31 cellular contexts compared by ENCODE assay signal in the genomic region with DNA sequence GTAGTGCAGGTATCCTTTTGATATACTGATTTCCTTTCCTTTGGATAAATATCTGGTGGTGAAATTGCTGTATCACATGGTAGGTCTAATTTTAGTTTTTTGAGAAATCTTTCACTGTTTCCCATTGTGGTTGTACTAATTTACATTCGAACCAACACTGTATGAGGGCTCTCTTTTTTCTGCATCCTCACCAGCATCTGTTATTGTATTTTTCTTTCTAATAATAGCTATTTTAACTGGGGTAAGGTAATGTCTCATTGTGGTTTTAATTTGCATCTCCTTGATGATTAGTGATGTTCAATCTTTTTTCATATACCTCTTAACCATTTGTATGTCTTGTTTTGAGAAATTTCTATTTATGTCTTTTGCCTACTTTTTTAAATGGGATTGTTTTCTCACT.
DNase-seq lines count a peak whose midpoint lies in the region; ATAC-seq, FAIRE-seq and TF ChIP-seq lines count a peak whose summit lies in the region.
"Had no signal": no experiment of that assay in that cellular context is flagged by ENCODE, and none has a peak within 500 bp of the region (broad histone marks: within the 10 kb centered on the region; RNA-seq: fewer than 3 reads in every experiment).

No MANE protein-coding gene starts in this region.

- TF ChIP-seq RAD21 in GM12878 (IDR thresholded peaks at IDR 0.05; ENCODE audit: insufficient read depth, low read depth, low read length) = no peak

- H3K4me1 Mint-ChIP-seq in activated T-helper 17 cell treated with anti-CD3 and anti-CD28 coated beads, Interleukin-2, amount 50 U/mL, for 72 hours = no peaks in the 10 kb centered on the region
- no peaks in the 10 kb centered on the region for H3K4me1 Mint-ChIP-seq in natural killer cell
- H3K4me1 Mint-ChIP-seq: activated CD4-positive, alpha-beta T cell treated with anti-CD3 and anti-CD28 coated beads for 36 hours; B cell; CD8-positive, alpha-beta memory T cell; naive thymus-derived CD8-positive, alpha-beta T cell; stimulated activated naive CD8-positive, alpha-beta T cell treated with anti-CD3 and anti-CD28 coated beads, Interleukin-15, amount 100 ng/mL, for 72 hours had no signal

- H3K4me1 ChIP-seq in GM12878 (ENCODE audit: control insufficient read depth, insufficient read depth, low read length) = no peaks in the 10 kb centered on the region
- H3K4me1 ChIP-seq: breast epithelium, psoas muscle had no signal

- no peak overlapping the region for H3K4me2 ChIP-seq in GM12878 (ENCODE audit: control insufficient read depth, insufficient read depth)

- TF ChIP-seq CTCF in GM12878 (IDR thresholded peaks at IDR 0.05 in 2 of 3, conservative IDR thresholded peaks at IDR 0.05 in 1 of 3; ENCODE audit: control insufficient read depth in 2 of 3, extremely low read depth in 1 of 3, insufficient read depth in 1 of 3, low read depth in 3 of 3, low read length in 3 of 3) (no peak), natural killer cell (IDR thresholded peaks at IDR 0.05) (no peak)

- no peaks in the 10 kb centered on the region for H3K79me2 ChIP-seq in GM12878 (ENCODE audit: control insufficient read depth, insufficient read depth, low read length)

- H3K27ac Mint-ChIP-seq in activated T-helper 17 cell treated with anti-CD3 and anti-CD28 coated beads, Interleukin-2, amount 50 U/mL, for 72 hours = no peak overlapping the region
- H3K27ac Mint-ChIP-seq in natural killer cell = no peak overlapping the region
- H3K27ac Mint-ChIP-seq: activated CD4-positive, alpha-beta T cell treated with anti-CD3 and anti-CD28 coated beads for 36 hours; activated CD8-positive, alpha-beta T cell treated with anti-CD3 and anti-CD28 coated beads, Interleukin-2, amount 10 ng/mL, durations not matched to agents 7 days and 5 days; activated naive CD4-positive, alpha-beta T cell treated with anti-CD3 and anti-CD28 coated beads, Interleukin-2, amount 50 U/mL, for 72 hours; activated T-helper 2 cell treated with anti-CD3 and anti-CD28 coated beads, Interferon-gamma antibody, Interleukin-2, Interleukin-4, amounts not matched to agents 10 μg/mL and 5 μg/mL and 100 μg/mL, durations not matched to agents 14 hours and 24 hours and 36 hours; B cell; CD8-positive, alpha-beta memory T cell; IgD-negative memory B cell; naive thymus-derived CD8-positive, alpha-beta T cell; stimulated activated naive CD8-positive, alpha-beta T cell treated with anti-CD3 and anti-CD28 coated beads, Interleukin-15, amount 100 ng/mL, for 72 hours had no signal

- no peak overlapping the region for H3K4me3 ChIP-seq in GM12878
- H3K4me3 ChIP-seq: breast epithelium, psoas muscle had no signal

- CTCF ChIA-PET in GM12878 (lab: Yijun Ruan, JAX) = no interaction called here

- H4K20me1 ChIP-seq in GM12878 (ENCODE audit: control insufficient read depth, insufficient read depth) = no peaks in the 10 kb centered on the region

- peaks cover 9% of the 10 kb centered on the region for H3K9me3 Mint-ChIP-seq in activated T-helper 17 cell treated with anti-CD3 and anti-CD28 coated beads, Interleukin-2, amount 50 U/mL, for 72 hours
- peaks cover 9 to 29% of the 10 kb centered on the region in 2 donors for H3K9me3 Mint-ChIP-seq in natural killer cell

- DNase-seq in GM12878 (ENCODE audit: low read depth, low spot score) = no peak
- no peak for DNase-seq in natural killer cell
- no peak for DNase-seq in SKM-1 treated with dmso at 0.1 percent for 144 hours (lab: John Stamatoyannopoulos, UW; ENCODE audit: unreplicated experiment)
- DNase-seq: ACHN; activated CD4-positive, alpha-beta T cell treated with anti-CD3 and anti-CD28 coated beads for 36 hours; activated CD8-positive, alpha-beta T cell treated with anti-CD3 and anti-CD28 coated beads, Interleukin-2, amount 10 ng/mL, durations not matched to agents 7 days and 5 days; CD8-positive, alpha-beta memory T cell; EL; naive thymus-derived CD8-positive, alpha-beta T cell; NCI-H1048; NCI-H1694 treated with DMSO at 0.1 percent for 48 hours; NCI-H446 treated with DMSO at 0.1 percent for 48 hours; NCI-H774; occipital lobe; psoas muscle; SIG-M5; stimulated activated CD8-positive, alpha-beta memory T cell treated with anti-CD3 and anti-CD28 coated beads, Interleukin-4, amount 100 ng/mL, for 48 hours; stimulated activated naive CD8-positive, alpha-beta T cell treated with anti-CD3 and anti-CD28 coated beads, Interleukin-15, amount 100 ng/mL, for 72 hours; T-helper 9 cell had no signal

- RAD21 ChIA-PET in GM12878 (lab: Charles Lee; ENCODE audit: unreplicated experiment) = no interaction called here

- H2AFZ ChIP-seq in GM12878 (ENCODE audit: control insufficient read depth, low read depth, low read length) = no peak overlapping the region

- no peaks in the 10 kb centered on the region for H3K36me3 ChIP-seq in GM12878 (ENCODE audit: control insufficient read depth in 2 of 2, insufficient read depth in 2 of 2, low read length in 1 of 2)
- H3K36me3 ChIP-seq: breast epithelium had no signal

- H3K36me3 Mint-ChIP-seq in activated T-helper 17 cell treated with anti-CD3 and anti-CD28 coated beads, Interleukin-2, amount 50 U/mL, for 72 hours (ENCODE audit: low read depth) = no peaks in the 10 kb centered on the region
- H3K36me3 Mint-ChIP-seq in natural killer cell = peaks cover 11% of the 10 kb centered on the region

- FAIRE-seq in GM12878 (lab: Jason Lieb, UNC) = no peak
- FAIRE-seq: frontal cortex, urothelium cell line had no signal

- no peaks in the 10 kb centered on the region for H3K27me3 ChIP-seq in GM12878 (replicated peaks in 1 of 2; ENCODE audit: control insufficient read depth in 2 of 2, insufficient read depth in 2 of 2, low read length in 1 of 2)
- H3K27me3 ChIP-seq: breast epithelium had no signal

- no peak for TF ChIP-seq POLR2A in GM12878 (IDR thresholded peaks at IDR 0.05; ENCODE audit: low read depth, low read length)

- in situ Hi-C loops in GM12878 (cut with MboI) = no loop called here

- POLR2A ChIA-PET in GM12878 (lab: Charles Lee) = no interaction called here

- H3K4me3 Mint-ChIP-seq in activated T-helper 17 cell treated with anti-CD3 and anti-CD28 coated beads, Interleukin-2, amount 50 U/mL, for 72 hours = no peak overlapping the region
- H3K4me3 Mint-ChIP-seq in natural killer cell = no peak overlapping the region
- H3K4me3 Mint-ChIP-seq: activated CD4-positive, alpha-beta T cell treated with anti-CD3 and anti-CD28 coated beads for 36 hours; activated CD8-positive, alpha-beta T cell treated with anti-CD3 and anti-CD28 coated beads, Interleukin-2, amount 10 ng/mL, durations not matched to agents 7 days and 5 days; B cell; CD8-positive, alpha-beta memory T cell; naive thymus-derived CD8-positive, alpha-beta T cell; stimulated activated naive CD8-positive, alpha-beta T cell treated with anti-CD3 and anti-CD28 coated beads, Interleukin-15, amount 100 ng/mL, for 72 hours had no signal

- H3K27ac ChIP-seq in GM12878 (ENCODE audit: control insufficient read depth, insufficient read depth) = no peak overlapping the region
- H3K27ac ChIP-seq: breast epithelium, psoas muscle had no signal

- intact Hi-C loops in GM12878 (cut with micrococcal nuclease; ENCODE audit: unreplicated experiment) (no loop called here), natural killer cell (cut with micrococcal nuclease) (no loop called here)

- H3K27me3 Mint-ChIP-seq in activated T-helper 17 cell treated with anti-CD3 and anti-CD28 coated beads, Interleukin-2, amount 50 U/mL, for 72 hours = no peaks in the 10 kb centered on the region
- no peaks in the 10 kb centered on the region for H3K27me3 Mint-ChIP-seq in natural killer cell (ENCODE audit: low read depth in 2 of 2)
- H3K27me3 Mint-ChIP-seq: activated CD4-positive, alpha-beta T cell treated with anti-CD3 and anti-CD28 coated beads for 36 hours; B cell; IgD-negative memory B cell; naive thymus-derived CD8-positive, alpha-beta T cell; stimulated activated naive CD8-positive, alpha-beta T cell treated with anti-CD3 and anti-CD28 coated beads, Interleukin-15, amount 100 ng/mL, for 72 hours had no signal

- WGBS in GM12878 (ENCODE audit: insufficient coverage, insufficient replicate concordance, low lambda C conversion rate, missing lambda C conversion rate) = 0% methylated on average over 1 of the region's 1 CpG

- TF ChIP-seq EP300 in GM12878 (IDR thresholded peaks at IDR 0.05; ENCODE audit: borderline replicate concordance in 1 of 2, control insufficient read depth in 1 of 2, low read depth in 2 of 2, low read length in 2 of 2) = no peak

- H3K9me3 ChIP-seq in GM12878 (replicated peaks; ENCODE audit: control insufficient read depth, insufficient read depth, low read length) = no peaks in the 10 kb centered on the region

- BruUV-seq in GM12878 (replicated peaks; lab: Mats Ljungman, UMichigan) = no TSS peak

- ATAC-seq in GM18907 (IDR thresholded peaks at IDR 0.05; ENCODE audit: unreplicated experiment) = peak; percentile 70
- peak; percentile 52 for ATAC-seq in HG02678 (IDR thresholded peaks at IDR 0.05; ENCODE audit: unreplicated experiment)
- peak; percentile 96 for ATAC-seq in HG03354 (IDR thresholded peaks at IDR 0.05; ENCODE audit: poor library complexity, severe bottlenecking, unreplicated experiment)
- peak; percentile 38; the same call in 2 of the 3 replicates for ATAC-seq in GM12878
- ATAC-seq in activated T-helper 17 cell treated with anti-CD3 and anti-CD28 coated beads, Interleukin-2, amount 50 U/mL, for 72 hours (replicated peaks) = no peak
- ATAC-seq in natural killer cell = no peak
- ATAC-seq: activated CD4-positive, alpha-beta T cell treated with anti-CD3 and anti-CD28 coated beads for 36 hours; activated CD8-positive, alpha-beta T cell treated with anti-CD3 and anti-CD28 coated beads, Interleukin-2, amount 10 ng/mL, durations not matched to agents 7 days and 5 days; activated naive CD4-positive, alpha-beta T cell treated with anti-CD3 and anti-CD28 coated beads, Interleukin-2, amount 50 U/mL, for 72 hours; naive thymus-derived CD8-positive, alpha-beta T cell; psoas muscle; sciatic nerve; stimulated activated naive CD8-positive, alpha-beta T cell treated with anti-CD3 and anti-CD28 coated beads, Interleukin-15, amount 100 ng/mL, for 72 hours had no signal

- SMC1A ChIA-PET in GM12878 (lab: Charles Lee; ENCODE audit: uncharacterized antibody, unreplicated experiment) = no interaction called here

- no peak overlapping the region for H3K9ac ChIP-seq in GM12878 (ENCODE audit: control insufficient read depth, insufficient read depth, low read length)

TF ChIP-seq in GM12878, 131 proteins besides CTCF, POLR2A, EP300 and RAD21 (continues in another document):
- TF ChIP-seq KDM1A (IDR thresholded peaks at IDR 0.05; ENCODE audit: borderline replicate concordance) = no peak
- no peak for TF ChIP-seq MTA3 (IDR thresholded peaks at IDR 0.05; ENCODE audit: borderline replicate concordance, low read length)
- TF ChIP-seq MTA2 (IDR thresholded peaks at IDR 0.05; ENCODE audit: low read depth) = no peak
- no peak for TF ChIP-seq CEBPB (IDR thresholded peaks at IDR 0.05; ENCODE audit: borderline replicate concordance in 1 of 2, low read depth in 2 of 2, low read length in 2 of 2)
- no peak for TF ChIP-seq TCF7 (IDR thresholded peaks at IDR 0.05; ENCODE audit: borderline replicate concordance)
- TF ChIP-seq IKZF1 (conservative IDR thresholded peaks at IDR 0.05) = no peak
- TF ChIP-seq RB1 (IDR thresholded peaks at IDR 0.05; ENCODE audit: borderline replicate concordance) = no peak

Comparison
In these comparisons a context has a peak if more than half of its experiments do, and no peak if none do; other contexts are left out.
1. ATAC-seq: peak in GM18907 (single experiment), HG02678 (single experiment), HG03354 (single experiment) and GM12878 (single experiment); none in activated T-helper 17 cell treated with anti-CD3 and anti-CD28 coated beads, Interleukin-2, amount 50 U/mL, for 72 hours (single experiment) and natural killer cell (0 of 3).